Comparison of ENCODE assay signal across 1 cellular context in the genomic region with DNA sequence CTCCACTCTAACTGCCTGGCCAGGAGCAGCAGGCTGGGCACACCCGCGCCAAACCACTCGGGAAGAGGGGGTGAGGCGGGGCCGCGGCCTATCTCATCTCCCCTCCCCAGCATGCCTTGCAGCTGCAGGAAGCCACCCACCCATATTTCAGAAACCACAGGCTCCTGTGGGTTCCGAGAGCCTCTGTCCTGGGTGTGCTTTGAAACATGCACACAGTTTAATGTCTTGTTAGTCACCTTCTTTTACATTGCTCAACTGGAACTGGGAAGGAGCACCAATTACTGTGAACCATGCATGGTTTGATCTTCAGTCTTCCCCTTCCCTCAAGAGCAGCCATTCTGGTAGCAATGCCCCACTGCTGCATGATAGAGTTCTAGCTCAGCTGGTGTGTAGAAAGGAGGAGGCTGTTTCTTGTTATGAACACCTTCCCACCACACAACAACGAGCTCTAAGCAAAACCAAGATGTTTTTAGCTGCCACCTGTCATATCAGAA.
A peak's percentile ranks its signal among the peaks of the same experiment; 100 is the strongest.
TF ChIP-seq lines count a peak whose summit lies in the region.

No MANE protein-coding gene starts in this region.

TF ChIP-seq in K562, 482 proteins besides CTCF, POLR2A, EP300 and RAD21 (continued from another document):
- TF ChIP-seq HMGN3 (IDR thresholded peaks at IDR 0.05; ENCODE audit: borderline replicate concordance, extremely low read depth, insufficient read length, low read depth, low read length) (peak; percentile 32), CEBPG (CRISPR knock-in tag; IDR thresholded peaks at IDR 0.05) (no peak), CEBPG (tag; conservative IDR thresholded peaks at IDR 0.05 in 1 of 2, IDR thresholded peaks at IDR 0.05 in 1 of 2) (peak in 1 of 2 experiments; percentile 39; a peak in 2 of 4 replicates), DIDO1 (tag; IDR thresholded peaks at IDR 0.05; ENCODE audit: low read depth) (peak; percentile 47; the same call in 1 of the 2 replicates), NR2C2 (CRISPR knock-in tag; IDR thresholded peaks at IDR 0.05) (no peak), NR2C2 (tag; IDR thresholded peaks at IDR 0.05) (no peak), TEAD4 (IDR thresholded peaks at IDR 0.05; ENCODE audit: low read length) (peak; percentile 47; the same call in 1 of the 2 replicates), TEAD4 (CRISPR knock-in tag; IDR thresholded peaks at IDR 0.05; ENCODE audit: borderline replicate concordance) (no peak), ZNF766 (CRISPR knock-in tag; conservative IDR thresholded peaks at IDR 0.05) (0 out of 2 replicates have a peak, but pooled peaks have one; percentile 21), ZNF785 (CRISPR knock-in tag; IDR thresholded peaks at IDR 0.05) (no peak)
